In the genomic region with DNA sequence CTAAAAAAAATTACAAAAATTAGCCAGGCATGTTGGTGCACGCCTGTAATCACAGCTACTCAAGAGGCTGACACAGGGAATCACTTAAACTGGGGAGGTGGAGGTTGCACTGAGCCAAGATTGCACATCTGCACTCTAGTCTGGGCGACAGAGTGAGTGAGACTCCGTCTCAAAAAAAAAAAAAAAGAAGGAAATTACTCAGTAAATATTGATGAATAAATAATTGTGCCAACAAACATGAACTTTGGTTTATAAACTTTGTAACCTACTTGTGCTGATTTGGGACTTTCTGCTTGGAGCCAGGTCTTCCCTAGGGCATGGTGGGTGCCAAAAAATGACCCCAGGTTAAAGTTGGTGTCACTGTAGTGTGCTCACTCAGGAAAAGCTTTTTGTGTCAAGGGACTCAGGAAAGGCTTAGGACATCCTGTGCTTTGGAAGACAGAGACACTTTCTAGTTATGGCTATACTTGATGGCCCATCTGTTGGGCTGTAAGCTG, we compare ENCODE assay signal across 1 cellular context.
A peak's percentile ranks its signal among the peaks of the same experiment; 100 is the strongest.
TF ChIP-seq lines count a peak whose summit lies in the region.

No MANE protein-coding gene starts in this region.

TF ChIP-seq in HepG2, 621 proteins besides CTCF, POLR2A, EP300 and RAD21 (continued from another document):
- TF ChIP-seq, protein P1, sequence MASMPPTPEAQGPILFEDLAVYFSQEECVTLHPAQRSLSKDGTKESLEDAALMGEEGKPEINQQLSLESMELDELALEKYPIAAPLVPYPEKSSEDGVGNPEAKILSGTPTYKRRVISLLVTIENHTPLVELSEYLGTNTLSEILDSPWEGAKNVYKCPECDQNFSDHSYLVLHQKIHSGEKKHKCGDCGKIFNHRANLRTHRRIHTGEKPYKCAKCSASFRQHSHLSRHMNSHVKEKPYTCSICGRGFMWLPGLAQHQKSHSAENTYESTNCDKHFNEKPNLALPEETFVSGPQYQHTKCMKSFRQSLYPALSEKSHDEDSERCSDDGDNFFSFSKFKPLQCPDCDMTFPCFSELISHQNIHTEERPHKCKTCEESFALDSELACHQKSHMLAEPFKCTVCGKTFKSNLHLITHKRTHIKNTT (CRISPR knock-in tag; IDR thresholded peaks at IDR 0.05), result no peak
- TF ChIP-seq JUN (CRISPR knock-in tag; IDR thresholded peaks at IDR 0.05) (no peak), RARA (CRISPR knock-in tag; IDR thresholded peaks at IDR 0.05) (0 out of 2 replicates have a peak, but pooled peaks have one; percentile 27), TCF12 (IDR thresholded peaks at IDR 0.05) (no peak), TCF12 (CRISPR knock-in tag; IDR thresholded peaks at IDR 0.05) (0 out of 2 replicates have a peak, but pooled peaks have one; percentile 6), AHR (CRISPR knock-in tag; IDR thresholded peaks at IDR 0.05) (no peak), SMARCC2 (IDR thresholded peaks at IDR 0.05) (no peak), ZNF432 (CRISPR knock-in tag; IDR thresholded peaks at IDR 0.05; ENCODE audit: borderline replicate concordance) (no peak), RFX3 (CRISPR knock-in tag; IDR thresholded peaks at IDR 0.05) (no peak), ZNF703 (CRISPR knock-in tag; IDR thresholded peaks at IDR 0.05; ENCODE audit: borderline replicate concordance) (no peak), PRMT3 (CRISPR knock-in tag; IDR thresholded peaks at IDR 0.05; ENCODE audit: borderline replicate concordance, low read depth) (no peak), PHB2 (IDR thresholded peaks at IDR 0.05; ENCODE audit: partially characterized antibody) (no peak), CHD2 (IDR thresholded peaks at IDR 0.05; ENCODE audit: low read depth, low read length) (no peak), MAF1 (CRISPR knock-in tag; IDR thresholded peaks at IDR 0.05; ENCODE audit: borderline replicate concordance) (no peak), HNF4A (CRISPR knock-in tag; IDR thresholded peaks at IDR 0.05) (peak; percentile 35; the same call in 1 of the 2 replicates), ZNF607 (CRISPR knock-in tag; IDR thresholded peaks at IDR 0.05; ENCODE audit: borderline replicate concordance) (no peak), ZBTB20 (CRISPR knock-in tag; IDR thresholded peaks at IDR 0.05; ENCODE audit: borderline replicate concordance, low read depth) (no peak)
- TF ChIP-seq, protein P2, sequence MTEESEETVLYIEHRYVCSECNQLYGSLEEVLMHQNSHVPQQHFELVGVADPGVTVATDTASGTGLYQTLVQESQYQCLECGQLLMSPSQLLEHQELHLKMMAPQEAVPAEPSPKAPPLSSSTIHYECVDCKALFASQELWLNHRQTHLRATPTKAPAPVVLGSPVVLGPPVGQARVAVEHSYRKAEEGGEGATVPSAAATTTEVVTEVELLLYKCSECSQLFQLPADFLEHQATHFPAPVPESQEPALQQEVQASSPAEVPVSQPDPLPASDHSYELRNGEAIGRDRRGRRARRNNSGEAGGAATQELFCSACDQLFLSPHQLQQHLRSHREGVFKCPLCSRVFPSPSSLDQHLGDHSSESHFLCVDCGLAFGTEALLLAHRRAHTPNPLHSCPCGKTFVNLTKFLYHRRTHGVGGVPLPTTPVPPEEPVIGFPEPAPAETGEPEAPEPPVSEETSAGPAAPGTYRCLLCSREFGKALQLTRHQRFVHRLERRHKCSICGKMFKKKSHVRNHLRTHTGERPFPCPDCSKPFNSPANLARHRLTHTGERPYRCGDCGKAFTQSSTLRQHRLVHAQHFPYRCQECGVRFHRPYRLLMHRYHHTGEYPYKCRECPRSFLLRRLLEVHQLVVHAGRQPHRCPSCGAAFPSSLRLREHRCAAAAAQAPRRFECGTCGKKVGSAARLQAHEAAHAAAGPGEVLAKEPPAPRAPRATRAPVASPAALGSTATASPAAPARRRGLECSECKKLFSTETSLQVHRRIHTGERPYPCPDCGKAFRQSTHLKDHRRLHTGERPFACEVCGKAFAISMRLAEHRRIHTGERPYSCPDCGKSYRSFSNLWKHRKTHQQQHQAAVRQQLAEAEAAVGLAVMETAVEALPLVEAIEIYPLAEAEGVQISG (CRISPR knock-in tag; IDR thresholded peaks at IDR 0.05), result no peak
- TF ChIP-seq, protein P3, sequence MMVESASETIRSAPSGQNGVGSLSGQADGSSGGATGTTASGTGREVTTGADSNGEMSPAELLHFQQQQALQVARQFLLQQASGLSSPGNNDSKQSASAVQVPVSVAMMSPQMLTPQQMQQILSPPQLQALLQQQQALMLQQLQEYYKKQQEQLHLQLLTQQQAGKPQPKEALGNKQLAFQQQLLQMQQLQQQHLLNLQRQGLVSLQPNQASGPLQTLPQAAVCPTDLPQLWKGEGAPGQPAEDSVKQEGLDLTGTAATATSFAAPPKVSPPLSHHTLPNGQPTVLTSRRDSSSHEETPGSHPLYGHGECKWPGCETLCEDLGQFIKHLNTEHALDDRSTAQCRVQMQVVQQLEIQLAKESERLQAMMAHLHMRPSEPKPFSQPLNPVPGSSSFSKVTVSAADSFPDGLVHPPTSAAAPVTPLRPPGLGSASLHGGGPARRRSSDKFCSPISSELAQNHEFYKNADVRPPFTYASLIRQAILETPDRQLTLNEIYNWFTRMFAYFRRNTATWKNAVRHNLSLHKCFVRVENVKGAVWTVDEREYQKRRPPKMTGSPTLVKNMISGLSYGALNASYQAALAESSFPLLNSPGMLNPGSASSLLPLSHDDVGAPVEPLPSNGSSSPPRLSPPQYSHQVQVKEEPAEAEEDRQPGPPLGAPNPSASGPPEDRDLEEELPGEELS (CRISPR knock-in tag; IDR thresholded peaks at IDR 0.05), result peak; percentile 36; the same call in 1 of the 2 replicates
- TF ChIP-seq, protein P4, sequence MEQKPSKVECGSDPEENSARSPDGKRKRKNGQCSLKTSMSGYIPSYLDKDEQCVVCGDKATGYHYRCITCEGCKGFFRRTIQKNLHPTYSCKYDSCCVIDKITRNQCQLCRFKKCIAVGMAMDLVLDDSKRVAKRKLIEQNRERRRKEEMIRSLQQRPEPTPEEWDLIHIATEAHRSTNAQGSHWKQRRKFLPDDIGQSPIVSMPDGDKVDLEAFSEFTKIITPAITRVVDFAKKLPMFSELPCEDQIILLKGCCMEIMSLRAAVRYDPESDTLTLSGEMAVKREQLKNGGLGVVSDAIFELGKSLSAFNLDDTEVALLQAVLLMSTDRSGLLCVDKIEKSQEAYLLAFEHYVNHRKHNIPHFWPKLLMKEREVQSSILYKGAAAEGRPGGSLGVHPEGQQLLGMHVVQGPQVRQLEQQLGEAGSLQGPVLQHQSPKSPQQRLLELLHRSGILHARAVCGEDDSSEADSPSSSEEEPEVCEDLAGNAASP (CRISPR knock-in tag; IDR thresholded peaks at IDR 0.05; ENCODE audit: borderline replicate concordance), result no peak
TF ChIP-seq in HepG2: peak in this region for 6.
